ENCODE assay signal across 1 cellular context in the genomic region with DNA sequence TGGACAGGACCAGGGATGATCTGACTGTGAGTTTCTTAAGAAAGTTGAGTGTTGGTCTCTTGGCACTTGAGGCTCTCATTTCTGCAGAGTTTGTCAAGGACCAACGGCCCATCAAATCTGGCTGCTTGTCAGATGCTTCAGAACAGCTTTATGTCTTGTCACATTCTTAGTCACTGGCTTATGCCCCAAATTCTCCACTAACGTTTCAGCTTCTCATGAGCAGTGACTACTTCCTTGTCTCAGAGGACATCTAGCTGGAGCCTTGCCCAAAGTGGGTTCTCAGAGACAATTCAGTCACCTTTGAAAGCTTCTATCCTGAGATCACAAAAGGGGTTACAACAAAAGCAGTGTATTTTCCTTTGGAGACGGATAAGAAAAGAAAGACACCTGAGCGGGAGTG.
TF ChIP-seq lines count a peak whose summit lies in the region.

No MANE protein-coding gene starts in this region.

TF ChIP-seq in H1, 55 proteins besides CTCF, POLR2A, EP300 and RAD21 (continued from another document):
- TF ChIP-seq BACH1 (IDR thresholded peaks at IDR 0.05; ENCODE audit: low read length): no peak
- no peak for TF ChIP-seq NRF1 (IDR thresholded peaks at IDR 0.05; ENCODE audit: low read depth, low read length)
